Comparison of ENCODE assay signal across 21 cellular contexts in the genomic region with DNA sequence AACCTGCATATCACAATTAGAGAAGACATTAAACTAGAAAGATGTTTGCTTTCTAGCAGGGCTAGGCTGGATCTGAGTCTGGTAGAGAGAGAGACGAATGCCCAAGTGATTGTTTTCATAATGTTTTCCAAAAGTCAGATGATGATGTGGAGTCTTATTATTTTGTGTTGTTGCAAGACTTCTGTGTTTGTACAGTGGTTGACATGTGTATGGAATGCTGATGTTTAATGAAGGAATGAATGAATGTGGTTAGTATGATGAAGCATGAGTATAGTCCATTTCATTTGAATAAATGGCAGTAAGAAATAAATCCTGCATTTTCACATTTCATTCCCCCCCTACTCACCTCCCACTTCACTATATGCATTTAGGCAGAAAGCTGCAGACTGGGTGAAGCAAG.
DNase-seq lines count a peak whose midpoint lies in the region; ATAC-seq, FAIRE-seq and TF ChIP-seq lines count a peak whose summit lies in the region.
"Had no signal": no experiment of that assay in that cellular context is flagged by ENCODE, and none has a peak within 500 bp of the region (broad histone marks: within the 10 kb centered on the region; RNA-seq: fewer than 3 reads in every experiment).

No MANE protein-coding gene starts in this region.

- intact Hi-C loops in activated T-helper 1 cell treated with anti-CD3 and anti-CD28 coated beads, Interleukin-12 subunit alpha, Interleukin-12 subunit beta, Interleukin-2, Interleukin-4 antibody, amounts not matched to agents 30 ng/mL and 10 ng/mL and 1 ng/mL, durations not matched to agents 14 hours and 24 hours and 36 hours (cut with micrococcal nuclease): no loop called here
- intact Hi-C loops in Calu3 (cut with micrococcal nuclease; ENCODE audit: unreplicated experiment): no loop called here

- CTCF ChIA-PET in Calu3 (lab: Charles Lee): no interaction called here

- H3K4me3 ChIP-seq in bronchial epithelial cell (ENCODE audit: low read depth, low read length): no peak overlapping the region
- H3K4me3 ChIP-seq: SJCRH30 had no signal

- H3K4me1 Mint-ChIP-seq in mesothelial cell of epicardium (peaks cover 33% of the 10 kb centered on the region), Calu3 (ENCODE audit: low read depth, unreplicated experiment) (peaks cover 15% of the 10 kb centered on the region)
- no peaks in the 10 kb centered on the region for H3K4me1 Mint-ChIP-seq in activated T-cell treated with anti-CD3 and anti-CD28 coated beads, Interleukin-2, amount 50 U/mL, for 72 hours (ENCODE audit: low read depth)
- H3K4me1 Mint-ChIP-seq in activated T-helper 1 cell treated with anti-CD3 and anti-CD28 coated beads, Interleukin-12 subunit alpha, Interleukin-12 subunit beta, Interleukin-2, Interleukin-4 antibody, amounts not matched to agents 30 ng/mL and 10 ng/mL and 1 ng/mL, durations not matched to agents 14 hours and 24 hours and 36 hours (ENCODE audit: low read depth): no peaks in the 10 kb centered on the region

- no peaks in the 10 kb centered on the region for H3K27me3 ChIP-seq in bronchial epithelial cell (ENCODE audit: control insufficient read depth, insufficient read depth, low read length)
- H3K27me3 ChIP-seq: SJCRH30 had no signal

- peak; percentile 33 for DNase-seq in AG08396 (ENCODE audit: low spot score)
- DNase-seq in HS-5 (ENCODE audit: low read depth): peak; percentile 32
- peak; percentile 65 for DNase-seq in bronchial epithelial cell (ENCODE audit: low read depth)
- DNase-seq in mesothelial cell of epicardium (ENCODE audit: low spot score in 2 of 2, unreplicated experiment in 2 of 2): no peak
- DNase-seq in GM13977 (ENCODE audit: low spot score): no peak
- no peak for DNase-seq in activated T-cell treated with anti-CD3 and anti-CD28 coated beads, Interleukin-2, amount 50 U/mL, for 72 hours
- no peak for DNase-seq in activated T-helper 1 cell treated with anti-CD3 and anti-CD28 coated beads, Interleukin-12 subunit alpha, Interleukin-12 subunit beta, Interleukin-2, Interleukin-4 antibody, amounts not matched to agents 30 ng/mL and 10 ng/mL and 1 ng/mL, durations not matched to agents 14 hours and 24 hours and 36 hours (ENCODE audit: low spot score)
- no peak for DNase-seq in Calu3
- DNase-seq: activated CD4-positive, alpha-beta T cell treated with anti-CD3 and anti-CD28 coated beads, Interleukin-2, amount 50 U/mL, for 4 hours; activated naive CD4-positive, alpha-beta T cell treated with anti-CD3 and anti-CD28 coated beads, Interleukin-2, amount 50 U/mL, for 16 hours; effector memory CD4-positive, alpha-beta T cell; hippocampal formation; kidney glomerular epithelial cell; midbrain; NCI-H1417 treated with DMSO at 0.1 percent for 48 hours; NCI-H2171; stimulated activated CD4-positive, alpha-beta T cell treated with anti-CD3 and anti-CD28 coated beads, Interleukin-12 subunit alpha, Interleukin-12 subunit beta, amount 100 ng/mL, for 4 hours; WERI-Rb-1 had no signal

- H3K27ac Mint-ChIP-seq in mesothelial cell of epicardium (peak overlapping the region; percentile 10), Calu3 (ENCODE audit: unreplicated experiment) (no peak overlapping the region)
- H3K27ac Mint-ChIP-seq in activated T-cell treated with anti-CD3 and anti-CD28 coated beads, Interleukin-2, amount 50 U/mL, for 72 hours: no peak overlapping the region
- no peak overlapping the region for H3K27ac Mint-ChIP-seq in activated T-helper 1 cell treated with anti-CD3 and anti-CD28 coated beads, Interleukin-12 subunit alpha, Interleukin-12 subunit beta, Interleukin-2, Interleukin-4 antibody, amounts not matched to agents 30 ng/mL and 10 ng/mL and 1 ng/mL, durations not matched to agents 14 hours and 24 hours and 36 hours
- H3K27ac Mint-ChIP-seq: T-helper 1 cell treated with Interleukin-12 subunit alpha and Interleukin-12 subunit beta and Interleukin-4 antibody, amounts not matched to agents 30 μg/mL and 1 μg/mL, for 36 hours had no signal

- in situ Hi-C loops in GM13977 (cut with MboI; ENCODE audit: low pct_unique_long_range_greater_than_20kb, low sequenced_read_pairs, unreplicated experiment): no loop called here

- no peak for TF ChIP-seq CTCF in bronchial epithelial cell (IDR thresholded peaks at IDR 0.05; ENCODE audit: insufficient read depth, low read length, severe bottlenecking)
- TF ChIP-seq CTCF in mesothelial cell of epicardium (IDR thresholded peaks at IDR 0.05; ENCODE audit: unreplicated experiment): no peak
- no peak for TF ChIP-seq CTCF in GM13977 (IDR thresholded peaks at IDR 0.05; ENCODE audit: extremely low read depth, insufficient read depth, missing control alignments)
- no peak for TF ChIP-seq CTCF in Calu3 (IDR thresholded peaks at IDR 0.05; ENCODE audit: unreplicated experiment)

- H3K36me3 Mint-ChIP-seq in mesothelial cell of epicardium (no peaks in the 10 kb centered on the region), Calu3 (ENCODE audit: insufficient read depth, unreplicated experiment) (peaks cover 4% of the 10 kb centered on the region)
- H3K36me3 Mint-ChIP-seq in activated T-cell treated with anti-CD3 and anti-CD28 coated beads, Interleukin-2, amount 50 U/mL, for 72 hours (ENCODE audit: insufficient read depth in 2 of 2): no peaks in the 10 kb centered on the region
- H3K36me3 Mint-ChIP-seq in activated T-helper 1 cell treated with anti-CD3 and anti-CD28 coated beads, Interleukin-12 subunit alpha, Interleukin-12 subunit beta, Interleukin-2, Interleukin-4 antibody, amounts not matched to agents 30 ng/mL and 10 ng/mL and 1 ng/mL, durations not matched to agents 14 hours and 24 hours and 36 hours (ENCODE audit: low read depth): peaks cover 4% of the 10 kb centered on the region

- BruUV-seq in Calu3 (replicated peaks; lab: Mats Ljungman, UMichigan): no TSS peak

- H3K9me3 Mint-ChIP-seq in mesothelial cell of epicardium: no peaks in the 10 kb centered on the region
- H3K9me3 Mint-ChIP-seq in activated T-cell treated with anti-CD3 and anti-CD28 coated beads, Interleukin-2, amount 50 U/mL, for 72 hours: no peaks in the 10 kb centered on the region
- H3K9me3 Mint-ChIP-seq in activated T-helper 1 cell treated with anti-CD3 and anti-CD28 coated beads, Interleukin-12 subunit alpha, Interleukin-12 subunit beta, Interleukin-2, Interleukin-4 antibody, amounts not matched to agents 30 ng/mL and 10 ng/mL and 1 ng/mL, durations not matched to agents 14 hours and 24 hours and 36 hours: no peaks in the 10 kb centered on the region
- H3K9me3 Mint-ChIP-seq in Calu3 (ENCODE audit: low read depth, unreplicated experiment): no peaks in the 10 kb centered on the region
- H3K9me3 Mint-ChIP-seq: neural crest cell; T-helper 1 cell treated with Interleukin-12 subunit alpha and Interleukin-12 subunit beta and Interleukin-4 antibody, amounts not matched to agents 30 μg/mL and 1 μg/mL, for 36 hours had no signal

- FAIRE-seq in bronchial epithelial cell (lab: Jason Lieb, UNC): no peak

- H3K4me3 Mint-ChIP-seq in mesothelial cell of epicardium: no peak overlapping the region
- no peak overlapping the region for H3K4me3 Mint-ChIP-seq in activated T-cell treated with anti-CD3 and anti-CD28 coated beads, Interleukin-2, amount 50 U/mL, for 72 hours
- no peak overlapping the region for H3K4me3 Mint-ChIP-seq in activated T-helper 1 cell treated with anti-CD3 and anti-CD28 coated beads, Interleukin-12 subunit alpha, Interleukin-12 subunit beta, Interleukin-2, Interleukin-4 antibody, amounts not matched to agents 30 ng/mL and 10 ng/mL and 1 ng/mL, durations not matched to agents 14 hours and 24 hours and 36 hours
- H3K4me3 Mint-ChIP-seq in Calu3 (ENCODE audit: low read depth, unreplicated experiment): no peak overlapping the region
- H3K4me3 Mint-ChIP-seq: neural crest cell; T-helper 1 cell treated with Interleukin-12 subunit alpha and Interleukin-12 subunit beta and Interleukin-4 antibody, amounts not matched to agents 30 μg/mL and 1 μg/mL, for 36 hours had no signal

- H3K27me3 Mint-ChIP-seq in mesothelial cell of epicardium (ENCODE audit: low read depth): no peaks in the 10 kb centered on the region
- no peaks in the 10 kb centered on the region for H3K27me3 Mint-ChIP-seq in activated T-cell treated with anti-CD3 and anti-CD28 coated beads, Interleukin-2, amount 50 U/mL, for 72 hours (ENCODE audit: low read depth)
- H3K27me3 Mint-ChIP-seq in activated T-helper 1 cell treated with anti-CD3 and anti-CD28 coated beads, Interleukin-12 subunit alpha, Interleukin-12 subunit beta, Interleukin-2, Interleukin-4 antibody, amounts not matched to agents 30 ng/mL and 10 ng/mL and 1 ng/mL, durations not matched to agents 14 hours and 24 hours and 36 hours (ENCODE audit: insufficient read depth): no peaks in the 10 kb centered on the region
- no peaks in the 10 kb centered on the region for H3K27me3 Mint-ChIP-seq in Calu3 (ENCODE audit: unreplicated experiment)

- no peak for ATAC-seq in activated T-cell treated with anti-CD3 and anti-CD28 coated beads, Interleukin-2, amount 50 U/mL, for 72 hours (replicated peaks in 1 of 2)

- H3K36me3 ChIP-seq in bronchial epithelial cell (ENCODE audit: control insufficient read depth, insufficient read depth, low read length): peaks cover 1% of the 10 kb centered on the region
- H3K36me3 ChIP-seq: SJCRH30, WERI-Rb-1 had no signal

Comparison
In these comparisons a context has a peak if more than half of its experiments do, and no peak if none do; other contexts are left out.
1. DNase-seq: peak in AG08396 (single experiment), HS-5 (single experiment) and bronchial epithelial cell (single experiment); none in mesothelial cell of epicardium (0 of 2), GM13977 (single experiment), activated T-cell treated with anti-CD3 and anti-CD28 coated beads, Interleukin-2, amount 50 U/mL, for 72 hours (0 of 2), activated T-helper 1 cell treated with anti-CD3 and anti-CD28 coated beads, Interleukin-12 subunit alpha, Interleukin-12 subunit beta, Interleukin-2, Interleukin-4 antibody, amounts not matched to agents 30 ng/mL and 10 ng/mL and 1 ng/mL, durations not matched to agents 14 hours and 24 hours and 36 hours (single experiment) and Calu3 (single experiment).